In genomic region chr11:89391654-89392053, GRCh38 we compare ENCODE assay signal across 2 cellular contexts.
DNase-seq lines count a peak whose midpoint lies in the region; ATAC-seq, FAIRE-seq and TF ChIP-seq lines count a peak whose summit lies in the region.
"Not testable (repeated sequence)": the region's sequence is repeated elsewhere in the genome, so short reads cannot be mapped to it uniquely, and the experiment has no call there.

No MANE protein-coding gene starts in this region.

- not testable (repeated sequence) for TF ChIP-seq EP300 in K562 (IDR thresholded peaks at IDR 0.05; ENCODE audit: low read length); HepG2 (IDR thresholded peaks at IDR 0.05; ENCODE audit: low read depth in 2 of 2, low read length in 2 of 2); HepG2 (CRISPR knock-in tag; IDR thresholded peaks at IDR 0.05; ENCODE audit: borderline replicate concordance)

- not testable (repeated sequence) for H3K9ac ChIP-seq in K562 (ENCODE audit: insufficient read depth in 1 of 2, low read depth in 2 of 2, low read length in 2 of 2); HepG2 (ENCODE audit: insufficient read depth, low read depth, low read length)

- H3K9me1 ChIP-seq in K562 (ENCODE audit: control insufficient read depth, insufficient read depth, low read length): not testable (repeated sequence)

- not testable (repeated sequence) for TF ChIP-seq RAD21 in K562 (CRISPR knock-in tag; conservative IDR thresholded peaks at IDR 0.05 in 1 of 2, IDR thresholded peaks at IDR 0.05 in 1 of 2); HepG2 (CRISPR knock-in tag; IDR thresholded peaks at IDR 0.05)

- 0% methylated on average over 1 of the region's 1 CpG for WGBS in K562 (ENCODE audit: insufficient coverage, low coverage, missing lambda C conversion rate)
- WGBS in HepG2 (ENCODE audit: low lambda C conversion rate): 0% methylated on average over 1 of the region's 1 CpG

- in situ Hi-C loops in K562 (cut with MboI); HepG2 (cut with HindIII; ENCODE audit: extremely low pct_ligation_motif_present, low pct_unique_long_range_greater_than_20kb): not testable (repeated sequence)

- not testable (repeated sequence) for H3K79me2 ChIP-seq in K562 (ENCODE audit: control insufficient read depth, insufficient read depth, low read length); HepG2 (ENCODE audit: insufficient read depth, low read length)

- BruUV-seq in K562 (replicated peaks; lab: Mats Ljungman, UMichigan); HepG2 (replicated peaks; lab: Mats Ljungman, UMichigan): not testable (repeated sequence)

- POLR2A ChIA-PET in K562 (lab: Yijun Ruan, JAX); HepG2 (lab: Yijun Ruan, JAX): not testable (repeated sequence)

- intact Hi-C loops in K562 (cut with micrococcal nuclease); HepG2 (cut with micrococcal nuclease; ENCODE audit: unreplicated experiment): not testable (repeated sequence)

- CTCF ChIA-PET in K562 (lab: Yijun Ruan, JAX; ENCODE audit: low intra/inter-chr PET ratio); HepG2 (lab: Yijun Ruan, JAX; ENCODE audit: low intra/inter-chr PET ratio, low total read pairs): not testable (repeated sequence)

- not testable (repeated sequence) for ATAC-seq in K562, HepG2

- H3K4me2 ChIP-seq in K562 (ENCODE audit: insufficient read depth, low read length); HepG2 (ENCODE audit: low read depth, low read length): not testable (repeated sequence)

- H3K9me3 ChIP-seq in K562 (replicated peaks; ENCODE audit: control insufficient read depth, insufficient read depth, low read depth, low read length); HepG2 (ENCODE audit: low read length): not testable (repeated sequence)

- not testable (repeated sequence) for H3K4me1 ChIP-seq in K562 (replicated peaks in 1 of 2; ENCODE audit: control insufficient read depth in 2 of 2, insufficient read depth in 2 of 2, low read length in 2 of 2); HepG2 (ENCODE audit: insufficient read depth, low read length)

- DNase-seq in K562 (ENCODE audit: extremely low read depth in 1 of 4, low spot score in 3 of 4); HepG2 (ENCODE audit: low spot score): not testable (repeated sequence)

- not testable (repeated sequence) for H2AFZ ChIP-seq in K562 (ENCODE audit: low read depth, low read length); HepG2 (ENCODE audit: low read length)

- H3K36me3 ChIP-seq in K562 (ENCODE audit: control insufficient read depth, insufficient read depth, low read length); HepG2 (replicated peaks in 1 of 2; ENCODE audit: control insufficient read depth in 1 of 2, insufficient read depth in 2 of 2, low read length in 2 of 2): not testable (repeated sequence)

- not testable (repeated sequence) for H3K4me3 ChIP-seq in K562; HepG2 (replicated peaks in 1 of 3; ENCODE audit: insufficient read depth in 1 of 3, low read depth in 2 of 3, low read length in 3 of 3)

- not testable (repeated sequence) for TF ChIP-seq POLR2A in K562 (conservative IDR thresholded peaks at IDR 0.05); HepG2 (IDR thresholded peaks at IDR 0.05; ENCODE audit: insufficient read depth in 1 of 2, low read depth in 2 of 2, low read length in 2 of 2)

- H4K20me1 ChIP-seq in K562 (replicated peaks; ENCODE audit: control insufficient read depth, insufficient read depth, low read length); HepG2 (ENCODE audit: insufficient read depth, low read length): not testable (repeated sequence)

- not testable (repeated sequence) for TF ChIP-seq CTCF in K562 (IDR thresholded peaks at IDR 0.05 in 2 of 3, conservative IDR thresholded peaks at IDR 0.05 in 1 of 3; ENCODE audit: insufficient read depth in 2 of 3, low read depth in 1 of 3, low read length in 3 of 3); HepG2 (CRISPR knock-in tag; IDR thresholded peaks at IDR 0.05)

- H3K27ac ChIP-seq in K562 (ENCODE audit: extremely low read depth, low read depth, low read length); HepG2 (ENCODE audit: extremely low read length, insufficient read depth, low read length): not testable (repeated sequence)

- not testable (repeated sequence) for FAIRE-seq in K562 (lab: Jason Lieb, UNC); HepG2 (lab: Jason Lieb, UNC)

- H3K27me3 ChIP-seq in K562 (ENCODE audit: control insufficient read depth in 2 of 2, insufficient read depth in 2 of 2, low read length in 2 of 2); HepG2 (ENCODE audit: control insufficient read depth in 1 of 2, insufficient read depth in 2 of 2, low read length in 2 of 2): not testable (repeated sequence)

TF ChIP-seq in K562, 482 proteins besides CTCF, POLR2A, EP300 and RAD21:
- TF ChIP-seq HNRNPK (IDR thresholded peaks at IDR 0.05; ENCODE audit: low read depth, low read length, poor library complexity, severe bottlenecking) (peak; percentile 85), PCBP1 (IDR thresholded peaks at IDR 0.05; ENCODE audit: low read depth, low read length, poor library complexity, severe bottlenecking) (peak; percentile 64), PCBP2 (IDR thresholded peaks at IDR 0.05; ENCODE audit: low read depth, low read length, poor library complexity, severe bottlenecking) (peak; percentile 48)

TF ChIP-seq in HepG2, 621 proteins besides CTCF, POLR2A, EP300 and RAD21:
- TF ChIP-seq HNRNPK (IDR thresholded peaks at IDR 0.05; ENCODE audit: low read depth, low read length, poor library complexity, severe bottlenecking): peak; percentile 94
